9 cellular contexts compared by ENCODE assay signal in the genomic region with DNA sequence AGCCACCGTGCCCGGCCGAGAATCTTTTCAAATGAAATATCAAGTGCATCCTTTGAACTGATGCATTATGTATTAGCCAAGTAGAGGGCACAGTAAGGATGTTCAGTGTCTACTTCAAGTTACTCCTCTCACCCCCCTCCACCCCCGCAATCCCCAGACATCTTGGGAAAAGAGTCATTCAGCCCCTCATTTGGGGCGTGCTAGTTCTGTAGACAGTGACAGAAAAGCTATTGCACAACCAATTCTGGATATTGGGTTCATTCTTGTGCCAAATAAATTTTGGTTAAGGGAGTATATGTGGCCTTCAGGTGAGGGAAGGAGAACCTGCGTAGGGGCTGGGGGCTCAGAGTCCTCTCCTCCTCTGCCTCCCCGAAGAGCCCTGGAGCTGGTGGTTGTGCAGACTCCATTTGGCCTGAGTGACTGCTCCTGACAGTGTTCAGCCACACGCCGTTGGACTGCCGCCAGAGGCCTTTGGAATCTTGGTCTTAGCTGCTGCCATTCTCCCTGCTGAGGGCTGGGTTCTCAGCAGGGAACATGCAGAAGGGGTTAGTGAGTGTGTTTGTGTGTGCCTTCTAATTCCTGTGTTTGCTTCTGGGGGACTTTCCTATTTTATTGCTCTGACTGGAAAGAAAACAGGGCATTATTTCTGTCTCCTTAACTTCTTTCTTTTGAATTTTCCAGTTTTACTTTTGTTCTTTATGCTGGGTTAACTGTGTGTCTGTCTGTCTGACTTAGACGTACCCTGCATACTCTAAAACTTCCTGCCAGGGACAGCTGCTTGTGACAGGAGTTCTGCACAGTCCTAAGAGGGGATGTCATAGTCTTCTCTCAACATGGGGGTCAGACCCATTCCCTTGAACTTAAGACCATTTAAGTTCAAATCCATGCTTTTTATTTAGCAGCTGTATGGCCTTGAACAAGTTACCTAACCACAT. TPM values are rescaled to one million over a fixed set of nuclear protein-coding genes. Genes with fewer than 3 reads are reported as not detected.
A peak's percentile ranks its signal among the peaks of the same experiment; 100 is the strongest.
DNase-seq lines count a peak whose midpoint lies in the region; ATAC-seq and TF ChIP-seq lines count a peak whose summit lies in the region.
"Had no signal": no experiment of that assay in that cellular context is flagged by ENCODE, and none has a peak within 500 bp of the region (broad histone marks: within the 10 kb centered on the region; RNA-seq: fewer than 3 reads in every experiment).

No MANE protein-coding gene starts in this region.

- no peak for TF ChIP-seq EP300 in stomach (IDR thresholded peaks at IDR 0.05)

- no peak for ATAC-seq in GM18861 (IDR thresholded peaks at IDR 0.05; ENCODE audit: unreplicated experiment)

- TF ChIP-seq CTCF in astrocyte of the cerebellum (IDR thresholded peaks at IDR 0.05; ENCODE audit: low read depth, low read length, missing control alignments) (no peak), stomach (IDR thresholded peaks at IDR 0.05) (no peak)

- intact Hi-C loops in stomach (cut with DNase I; ENCODE audit: low total_unique reads): no loop called here

- no peaks in the 10 kb centered on the region for H3K9me3 ChIP-seq in HUES48 (ENCODE audit: control insufficient read depth, insufficient read depth, low read length)
- no peaks in the 10 kb centered on the region for H3K9me3 ChIP-seq in stomach

- no peak for TF ChIP-seq POLR2A in stomach (IDR thresholded peaks at IDR 0.05)

- 36 to 56% (median 46%) methylated on average over 11 of the region's 11 CpGs for WGBS in stomach, 5 donors

- DNase-seq in astrocyte of the cerebellum (ENCODE audit: low read depth) (peak; percentile 86), islet precursor cell (peak; percentile 80), stomach (peak; percentile 86), dedifferentiated amniotic fluid mesenchymal stem cell (ENCODE audit: extremely low spot score) (no peak)
- no peak for DNase-seq in activated CD4-positive, alpha-beta T cell treated with anti-CD3 and anti-CD28 coated beads for 1 hour
- no peak for DNase-seq in stimulated activated CD4-positive, alpha-beta T cell treated with anti-CD3 and anti-CD28 coated beads, Interleukin-4, amount 100 ng/mL, for 1 hour
- DNase-seq: activated B cell treated with CpG ODN at 0.5 μM for 24 hours had no signal

- H3K27me3 ChIP-seq in HUES48 (ENCODE audit: control insufficient read depth, insufficient read depth, low read length) (no peaks in the 10 kb centered on the region), stomach (no peaks in the 10 kb centered on the region)

- in situ Hi-C loops in astrocyte of the cerebellum (cut with HindIII; ENCODE audit: low sequenced_read_pairs): no loop called here

- H3K4me3 ChIP-seq in HUES48 (ENCODE audit: low read depth, low read length): no peak overlapping the region
- H3K4me3 ChIP-seq in astrocyte of the cerebellum (ENCODE audit: low read depth, low read length): no peak overlapping the region
- no peak overlapping the region for H3K4me3 ChIP-seq in stomach

- peaks cover 19% of the 10 kb centered on the region for H3K4me1 ChIP-seq in HUES48 (ENCODE audit: control insufficient read depth, insufficient read depth, low read length)
- peaks cover 11 to 43% (median 29%) of the 10 kb centered on the region in 4 donors for H3K4me1 ChIP-seq in stomach

- no peak overlapping the region for H3K9ac ChIP-seq in HUES48 (ENCODE audit: low read depth, low read length)

- H3K36me3 ChIP-seq in HUES48 (ENCODE audit: control insufficient read depth, insufficient read depth, low read length): no peaks in the 10 kb centered on the region
- no peaks in the 10 kb centered on the region for H3K36me3 ChIP-seq in stomach

- peak overlapping the region; percentile 28 for H3K27ac ChIP-seq in HUES48 (ENCODE audit: low read depth, low read length)
- H3K27ac ChIP-seq in stomach: peak overlapping the region in 3 of 5 donors; percentile 45 to 60 (median 51)

RNA-seq across cellular contexts. Expression of gene RARB, which starts 21.0 kb away (rescaled TPM):
- 10 to 100 TPM in 4 of 5 donors, 1 to 10 TPM in 1; 7.5 to 28.0 (median 12.5) TPM for total RNA-seq in stomach
- polyA plus RNA-seq in stomach: 1 to 10 TPM; 1.7 to 2.9 (median 2.1) TPM
- total RNA-seq: activated B cell treated with CpG ODN at 0.5 μM for 24 hours had no signal

Comparison
In these comparisons a context has a peak if more than half of its experiments do, and no peak if none do; other contexts are left out.
1. DNase-seq: peak in astrocyte of the cerebellum (single experiment), islet precursor cell (single experiment) and stomach (single experiment); none in activated CD4-positive, alpha-beta T cell treated with anti-CD3 and anti-CD28 coated beads for 1 hour (single experiment), dedifferentiated amniotic fluid mesenchymal stem cell (single experiment) and stimulated activated CD4-positive, alpha-beta T cell treated with anti-CD3 and anti-CD28 coated beads, Interleukin-4, amount 100 ng/mL, for 1 hour (single experiment).